ENCODE assay signal across 1 cellular context in genomic region chr16:85590506-85590832, GRCh38.
TF ChIP-seq lines count a peak whose summit lies in the region.

No MANE protein-coding gene starts in this region.

TF ChIP-seq in GM12878, 131 proteins besides CTCF, POLR2A, EP300 and RAD21 (continued from another document):
- TF ChIP-seq, protein P1, sequence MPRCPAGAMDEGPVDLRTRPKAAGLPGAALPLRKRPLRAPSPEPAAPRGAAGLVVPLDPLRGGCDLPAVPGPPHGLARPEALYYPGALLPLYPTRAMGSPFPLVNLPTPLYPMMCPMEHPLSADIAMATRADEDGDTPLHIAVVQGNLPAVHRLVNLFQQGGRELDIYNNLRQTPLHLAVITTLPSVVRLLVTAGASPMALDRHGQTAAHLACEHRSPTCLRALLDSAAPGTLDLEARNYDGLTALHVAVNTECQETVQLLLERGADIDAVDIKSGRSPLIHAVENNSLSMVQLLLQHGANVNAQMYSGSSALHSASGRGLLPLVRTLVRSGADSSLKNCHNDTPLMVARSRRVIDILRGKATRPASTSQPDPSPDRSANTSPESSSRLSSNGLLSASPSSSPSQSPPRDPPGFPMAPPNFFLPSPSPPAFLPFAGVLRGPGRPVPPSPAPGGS (IDR thresholded peaks at IDR 0.05; ENCODE audit: borderline replicate concordance, insufficient read depth, low read depth, low read length, poor library complexity, severe bottlenecking), result peak; percentile 97
- TF ChIP-seq TCF3 (IDR thresholded peaks at IDR 0.05; ENCODE audit: borderline replicate concordance, insufficient read depth, low read depth, low read length) (peak; percentile 71; the same call in 1 of the 2 replicates), ETV6 (conservative IDR thresholded peaks at IDR 0.05 in 1 of 2, IDR thresholded peaks at IDR 0.05 in 1 of 2; ENCODE audit: borderline replicate concordance in 1 of 2, low read depth in 1 of 2) (no peak)
- TF ChIP-seq, protein P2, sequence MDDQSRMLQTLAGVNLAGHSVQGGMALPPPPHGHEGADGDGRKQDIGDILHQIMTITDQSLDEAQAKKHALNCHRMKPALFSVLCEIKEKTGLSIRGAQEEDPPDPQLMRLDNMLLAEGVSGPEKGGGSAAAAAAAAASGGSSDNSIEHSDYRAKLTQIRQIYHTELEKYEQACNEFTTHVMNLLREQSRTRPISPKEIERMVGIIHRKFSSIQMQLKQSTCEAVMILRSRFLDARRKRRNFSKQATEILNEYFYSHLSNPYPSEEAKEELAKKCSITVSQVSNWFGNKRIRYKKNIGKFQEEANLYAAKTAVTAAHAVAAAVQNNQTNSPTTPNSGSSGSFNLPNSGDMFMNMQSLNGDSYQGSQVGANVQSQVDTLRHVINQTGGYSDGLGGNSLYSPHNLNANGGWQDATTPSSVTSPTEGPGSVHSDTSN (IDR thresholded peaks at IDR 0.05; ENCODE audit: insufficient replicate concordance, low read depth, low read length), result peak; percentile 52
